In genomic region chr20:35303735-35304431, GRCh38 we compare ENCODE assay signal across 8 cellular contexts. TPM values are rescaled to one million over a fixed set of nuclear protein-coding genes. Genes with fewer than 3 reads are reported as not detected.
DNase-seq lines count a peak whose midpoint lies in the region; ATAC-seq lines count a peak whose summit lies in the region.

No MANE protein-coding gene starts in this region.

- DNase-seq in EH (ENCODE audit: low read depth) (peak; percentile 89), HT-29 (ENCODE audit: low spot score) (peak; percentile 99), NCI-H82 (lab: John Stamatoyannopoulos, UW) (peak; percentile 95), medulla oblongata (ENCODE audit: extremely low spot score) (peak; percentile 79)
- peak; percentile 88 for DNase-seq in activated CD4-positive, alpha-beta memory T cell treated with anti-CD3 and anti-CD28 coated beads, Interleukin-2, amount 10 ng/mL, durations not matched to agents 7 days and 5 days
- DNase-seq in effector CD4-positive, alpha-beta T cell: peak; percentile 73
- peak; percentile 70 for DNase-seq in stimulated activated CD8-positive, alpha-beta memory T cell treated with anti-CD3 and anti-CD28 coated beads, Interleukin-15, amount 100 ng/mL, for 1 hour (ENCODE audit: low read depth)

- H3K36me3 Mint-ChIP-seq in activated CD4-positive, alpha-beta memory T cell treated with anti-CD3 and anti-CD28 coated beads, Interleukin-2, amount 10 ng/mL, durations not matched to agents 7 days and 5 days (ENCODE audit: low read depth): no peaks in the 10 kb centered on the region

- peaks cover 52% of the 10 kb centered on the region for H3K4me1 Mint-ChIP-seq in activated CD4-positive, alpha-beta memory T cell treated with anti-CD3 and anti-CD28 coated beads, Interleukin-2, amount 10 ng/mL, durations not matched to agents 7 days and 5 days

- no peak overlapping the region for H3K4me3 Mint-ChIP-seq in activated CD4-positive, alpha-beta memory T cell treated with anti-CD3 and anti-CD28 coated beads, Interleukin-2, amount 10 ng/mL, durations not matched to agents 7 days and 5 days

- H3K27me3 Mint-ChIP-seq in activated CD4-positive, alpha-beta memory T cell treated with anti-CD3 and anti-CD28 coated beads, Interleukin-2, amount 10 ng/mL, durations not matched to agents 7 days and 5 days: no peaks in the 10 kb centered on the region

- no peak for ATAC-seq in HG03039 (IDR thresholded peaks at IDR 0.05; ENCODE audit: unreplicated experiment)

- CTCF ChIA-PET in activated CD4-positive, alpha-beta memory T cell treated with anti-CD3 and anti-CD28 coated beads, Interleukin-2, amount 10 ng/mL, durations not matched to agents 7 days and 5 days (lab: Charles Lee): interaction anchor here (0.6 to 7.1 kb wide), 24 partner anchors 9 to 187 kb away, joined by 3 to 95 read pairs (median 4); partner anchors contain the start of genes EIF6, FAM83C, GDF5 and MMP24OS

- POLR2A ChIA-PET in activated CD4-positive, alpha-beta memory T cell treated with anti-CD3 and anti-CD28 coated beads, Interleukin-2, amount 10 ng/mL, durations not matched to agents 7 days and 5 days (lab: Charles Lee): interaction anchor here (0.6 to 4.8 kb wide), 10 partner anchors 11 to 650 kb away, joined by 3 to 28 read pairs (median 6); partner anchors contain the start of genes CEP250, EIF6, MMP24OS and SCAND1

- peak overlapping the region; percentile 37 for H3K27ac Mint-ChIP-seq in activated CD4-positive, alpha-beta memory T cell treated with anti-CD3 and anti-CD28 coated beads, Interleukin-2, amount 10 ng/mL, durations not matched to agents 7 days and 5 days

- H3K9me3 Mint-ChIP-seq in activated CD4-positive, alpha-beta memory T cell treated with anti-CD3 and anti-CD28 coated beads, Interleukin-2, amount 10 ng/mL, durations not matched to agents 7 days and 5 days: no peaks in the 10 kb centered on the region

RNA-seq across cellular contexts. Expression of gene FAM83C, which starts 11.7 kb away (rescaled TPM):
- total RNA-seq in HT-29 (2014; rRNA removed; shearing (Covaris generic)): 0.37 and 0.81 TPM in 2 replicates
- total RNA-seq in activated CD4-positive, alpha-beta memory T cell treated with anti-CD3 and anti-CD28 coated beads, Interleukin-2, amount 10 ng/mL, durations not matched to agents 7 days and 5 days: not detected

RNA-seq across cellular contexts. Expression of gene EIF6, which starts 19.3 kb away (rescaled TPM):
- 508 and 511 TPM in 2 replicates for total RNA-seq in HT-29 (2014; rRNA removed; shearing (Covaris generic))
- total RNA-seq in activated CD4-positive, alpha-beta memory T cell treated with anti-CD3 and anti-CD28 coated beads, Interleukin-2, amount 10 ng/mL, durations not matched to agents 7 days and 5 days: 10 to 100 TPM; 86.1 to 91.3 TPM

RNA-seq across cellular contexts. Expression of gene MMP24OS, which starts 26.0 kb away (rescaled TPM):
- total RNA-seq in HT-29 (2014; rRNA removed; shearing (Covaris generic)): 31.6 and 40.1 TPM in 2 replicates
- 10 to 100 TPM; 45.6 to 48.7 TPM for total RNA-seq in activated CD4-positive, alpha-beta memory T cell treated with anti-CD3 and anti-CD28 coated beads, Interleukin-2, amount 10 ng/mL, durations not matched to agents 7 days and 5 days
